ENCODE assay signal across 16 cellular contexts in the genomic region with DNA sequence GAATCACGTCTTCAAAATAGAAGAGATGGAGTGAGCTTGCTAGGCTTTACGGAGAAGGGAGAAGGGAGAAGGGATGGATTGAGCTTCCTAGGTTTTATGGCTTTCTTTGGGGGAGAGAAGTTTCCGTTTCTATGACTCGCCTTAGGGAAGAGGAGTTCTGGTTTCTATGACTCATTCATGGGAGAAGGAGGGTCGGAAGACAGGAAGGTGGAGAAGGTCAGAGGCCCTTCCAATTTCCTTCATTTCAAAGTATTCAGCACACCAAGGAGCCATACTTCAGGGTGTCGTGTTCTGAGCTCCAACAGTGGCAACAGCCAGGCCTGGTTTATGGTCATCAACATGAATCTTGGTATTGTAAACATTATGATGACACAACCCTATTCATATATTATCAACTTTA.
A peak's percentile ranks its signal among the peaks of the same experiment; 100 is the strongest.
DNase-seq lines count a peak whose midpoint lies in the region; ATAC-seq, FAIRE-seq and TF ChIP-seq lines count a peak whose summit lies in the region.
"Had no signal": no experiment of that assay in that cellular context is flagged by ENCODE, and none has a peak within 500 bp of the region (broad histone marks: within the 10 kb centered on the region; RNA-seq: fewer than 3 reads in every experiment).

No MANE protein-coding gene starts in this region.

- no peak overlapping the region for H3K23ac ChIP-seq in H1 (ENCODE audit: insufficient read length)

- no peak overlapping the region for H4K5ac ChIP-seq in H1 (ENCODE audit: insufficient read length, low read depth, low read length)

- H2BK20ac ChIP-seq in H1 (ENCODE audit: low read length) = 0 out of 2 replicates have a peak overlapping the region, but pooled peaks have one; percentile 68

- no peaks in the 10 kb centered on the region for H3K36me3 ChIP-seq in GM23338 (ENCODE audit: insufficient read depth)
- H3K36me3 ChIP-seq in H1 (ENCODE audit: control insufficient read depth in 2 of 4, insufficient read depth in 4 of 4, low read length in 3 of 4) = no peaks in the 10 kb centered on the region
- no peaks in the 10 kb centered on the region for H3K36me3 ChIP-seq in neural progenitor cell
- no peaks in the 10 kb centered on the region for H3K36me3 ChIP-seq in small intestine (ENCODE audit: control insufficient read depth in 2 of 2, insufficient read depth in 2 of 2, low read length in 2 of 2)
- H3K36me3 ChIP-seq: BLaER1 treated with 17β-estradiol and CSF1 and Interleukin-3, amounts not matched to agents 10 nM and 100 nM; heart right ventricle; left lung; tibial artery had no signal

- H3K23me2 ChIP-seq in H1 (ENCODE audit: low read depth, low read length) = no peaks in the 10 kb centered on the region

- ATAC-seq in GM23338 (no peak), left cardiac atrium (no peak), HG03378 (IDR thresholded peaks at IDR 0.05; ENCODE audit: unreplicated experiment) (no peak)
- ATAC-seq: heart right ventricle, left lung had no signal

- intact Hi-C loops in left cardiac atrium (cut with DNase I) = no loop called here

- no peak overlapping the region for H2BK15ac ChIP-seq in H1 (ENCODE audit: low read length)

- no peak overlapping the region for H4K8ac ChIP-seq in H1 (ENCODE audit: extremely low read depth, insufficient read depth, low read length)

- H3K9ac ChIP-seq in H1 (replicated peaks in 1 of 4; ENCODE audit: extremely low read depth in 1 of 4, low read depth in 3 of 4, low read length in 3 of 4) (no peak overlapping the region), neural progenitor cell (no peak overlapping the region)
- H3K9ac ChIP-seq: BLaER1 treated with 17β-estradiol and CSF1 and Interleukin-3, amounts not matched to agents 10 nM and 100 nM had no signal

- H3K4ac ChIP-seq in H1 (replicated peaks; ENCODE audit: insufficient read length, low read depth, low read length) = no peak overlapping the region

- no peak for TF ChIP-seq RAD21 in H1 (IDR thresholded peaks at IDR 0.05 in 1 of 2, conservative IDR thresholded peaks at IDR 0.05 in 1 of 2; ENCODE audit: low read depth in 2 of 2, low read length in 2 of 2)

- CTCF ChIA-PET in H1 (lab: Charles Lee; ENCODE audit: partially characterized antibody) = interaction anchor here (0.9 kb wide), 1 partner anchor 699 kb away, joined by 3 read pairs; no protein-coding TSS in a partner anchor

- H3K27me3 Mint-ChIP-seq in GM23338 (ENCODE audit: insufficient read depth, low read depth, poor library complexity) (peaks cover 4% of the 10 kb centered on the region), neural progenitor cell (ENCODE audit: insufficient read depth, low read depth) (no peaks in the 10 kb centered on the region)

- H3K27me3 ChIP-seq in GM23338 (ENCODE audit: insufficient read depth) (no peaks in the 10 kb centered on the region), H1 (replicated peaks in 1 of 4; ENCODE audit: control insufficient read depth in 3 of 4, extremely low read depth in 1 of 4, insufficient read depth in 3 of 4, low read length in 3 of 4) (no peaks in the 10 kb centered on the region), neural progenitor cell (no peaks in the 10 kb centered on the region), small intestine (ENCODE audit: control insufficient read depth in 2 of 2, insufficient read depth in 2 of 2, low read length in 2 of 2) (no peaks in the 10 kb centered on the region)
- H3K27me3 ChIP-seq: BLaER1 treated with 17β-estradiol and CSF1 and Interleukin-3, amounts not matched to agents 10 nM and 100 nM; heart right ventricle; left lung; tibial artery had no signal

- FAIRE-seq in H1 (lab: Jason Lieb, UNC) = no peak
- no peak for FAIRE-seq in small intestine (lab: Jason Lieb, UNC)

- no peaks in the 10 kb centered on the region for H3K79me1 ChIP-seq in H1 (ENCODE audit: low read depth, low read length)

- H3K14ac ChIP-seq in H1 (ENCODE audit: insufficient read length) = no peak overlapping the region

- H4K20me1 ChIP-seq in GM23338 (replicated peaks; ENCODE audit: insufficient read depth) = no peaks in the 10 kb centered on the region
- H4K20me1 ChIP-seq in H1 (replicated peaks in 1 of 2; ENCODE audit: control insufficient read depth in 1 of 2, insufficient read depth in 2 of 2, low read length in 2 of 2) = no peaks in the 10 kb centered on the region
- no peaks in the 10 kb centered on the region for H4K20me1 ChIP-seq in neural progenitor cell (ENCODE audit: low read depth)
- H4K20me1 ChIP-seq: BLaER1 treated with 17β-estradiol and CSF1 and Interleukin-3, amounts not matched to agents 10 nM and 100 nM had no signal

- H2AFZ ChIP-seq in GM23338 = no peak overlapping the region
- H2AFZ ChIP-seq in H1 (ENCODE audit: low read length) = no peak overlapping the region
- no peak overlapping the region for H2AFZ ChIP-seq in neural progenitor cell (replicated peaks)

- H4K91ac ChIP-seq in H1 (replicated peaks; ENCODE audit: insufficient read length, low read length) = peak overlapping the region; percentile 4

- no peak for TF ChIP-seq EP300 in H1 (IDR thresholded peaks at IDR 0.05; ENCODE audit: borderline replicate concordance in 1 of 2, low read depth in 2 of 2, low read length in 2 of 2)

- H3K9me3 Mint-ChIP-seq in GM23338 = no peaks in the 10 kb centered on the region
- no peaks in the 10 kb centered on the region for H3K9me3 Mint-ChIP-seq in neural progenitor cell
- H3K9me3 Mint-ChIP-seq: activated naive CD4-positive, alpha-beta T cell treated with anti-CD3 and anti-CD28 coated beads for 36 hours had no signal

- H3K4me1 ChIP-seq in GM23338 (ENCODE audit: insufficient read depth) (peaks cover 27% of the 10 kb centered on the region), H1 (replicated peaks in 1 of 4; ENCODE audit: control insufficient read depth in 3 of 4, insufficient read depth in 4 of 4, low read length in 3 of 4) (peaks cover 3 to 22% (median 12%) of the 10 kb centered on the region in 4 experiments; a peak in 6 of 7 replicates), neural progenitor cell (peaks cover 10% of the 10 kb centered on the region), small intestine (ENCODE audit: control insufficient read depth in 2 of 2, insufficient read depth in 1 of 2, low read depth in 1 of 2, low read length in 1 of 2) (no peaks in the 10 kb centered on the region)
- H3K4me1 ChIP-seq: BLaER1 treated with 17β-estradiol and CSF1 and Interleukin-3, amounts not matched to agents 10 nM and 100 nM; heart right ventricle; left lung had no signal

- no peak overlapping the region for H3K56ac ChIP-seq in H1 (replicated peaks; ENCODE audit: insufficient read length, low read depth, low read length)

- peaks cover 46% of the 10 kb centered on the region for H3K4me1 Mint-ChIP-seq in GM23338
- peaks cover 23% of the 10 kb centered on the region for H3K4me1 Mint-ChIP-seq in neural progenitor cell

- peak overlapping the region; percentile 98 for H2BK12ac ChIP-seq in H1 (ENCODE audit: low read depth, low read length)

- DNase-seq in GM23338 (ENCODE audit: low spot score) (peak; percentile 21), NCI-H69 (lab: John Stamatoyannopoulos, UW) (peak; percentile 39), H1 (ENCODE audit: low read depth in 1 of 2, low spot score in 2 of 2) (no peak), neural progenitor cell (ENCODE audit: low spot score) (no peak), left cardiac atrium (no peak), small intestine (no peak), hypothalamus (lab: John Stamatoyannopoulos, UW) (no peak)
- DNase-seq: activated naive CD4-positive, alpha-beta T cell treated with anti-CD3 and anti-CD28 coated beads for 36 hours; heart right ventricle; left lung; MV-4-11; stimulated activated CD4-positive, alpha-beta T cell treated with anti-CD3 and anti-CD28 coated beads, Interleukin-1b, Interleukin-23, amount 100 ng/mL, for 48 hours; stimulated activated CD8-positive, alpha-beta memory T cell treated with anti-CD3 and anti-CD28 coated beads, Interleukin-4, amount 100 ng/mL, for 48 hours; tibial artery had no signal

- no peaks in the 10 kb centered on the region for H3K79me2 ChIP-seq in GM23338 (replicated peaks; ENCODE audit: insufficient read depth)
- no peaks in the 10 kb centered on the region for H3K79me2 ChIP-seq in H1 (ENCODE audit: control insufficient read depth in 1 of 2, insufficient read depth in 2 of 2, low read length in 2 of 2)
- H3K79me2 ChIP-seq in neural progenitor cell (ENCODE audit: low read depth) = no peaks in the 10 kb centered on the region

- peak overlapping the region; percentile 8; the same call in 1 of the 2 replicates for H3K4me2 ChIP-seq in GM23338
- peak overlapping the region; percentile 6 to 7; a peak in 2 of 4 replicates for H3K4me2 ChIP-seq in H1 (ENCODE audit: insufficient read depth in 1 of 2, low read depth in 2 of 2, low read length in 2 of 2)
- no peak overlapping the region for H3K4me2 ChIP-seq in neural progenitor cell
- H3K4me2 ChIP-seq: BLaER1 treated with 17β-estradiol and CSF1 and Interleukin-3, amounts not matched to agents 10 nM and 100 nM had no signal

- H3K36me3 Mint-ChIP-seq in GM23338 (ENCODE audit: low read depth) = peaks cover 10% of the 10 kb centered on the region
- H3K36me3 Mint-ChIP-seq in neural progenitor cell = no peaks in the 10 kb centered on the region

- H3K4me3 Mint-ChIP-seq in GM23338 (no peak overlapping the region), neural progenitor cell (no peak overlapping the region)
- H3K4me3 Mint-ChIP-seq: activated naive CD4-positive, alpha-beta T cell treated with anti-CD3 and anti-CD28 coated beads for 36 hours had no signal

- H2AK5ac ChIP-seq in H1 (ENCODE audit: low read depth, low read length) = peak overlapping the region; percentile 67; the same call in 1 of the 2 replicates

- H3K18ac ChIP-seq in H1 (ENCODE audit: extremely low read depth, low read length) = peak overlapping the region; percentile 84

- H3K4me3 ChIP-seq in GM23338 (no peak overlapping the region), H1 (ENCODE audit: extremely low read depth in 1 of 4, insufficient read depth in 2 of 4, low read depth in 3 of 4, low read length in 4 of 4) (0 out of 8 replicates have a peak overlapping the region, but pooled peaks of 1 of the 4 experiments have one; percentile 41), neural progenitor cell (no peak overlapping the region), small intestine (ENCODE audit: low read depth in 1 of 2, low read length in 2 of 2) (no peak overlapping the region)
- H3K4me3 ChIP-seq: BLaER1 treated with 17β-estradiol and CSF1 and Interleukin-3, amounts not matched to agents 10 nM and 100 nM; heart right ventricle; left lung; tibial artery had no signal

- H3K9me2 ChIP-seq in GM23338 (ENCODE audit: insufficient read depth) = no peaks in the 10 kb centered on the region

- H3K27ac Mint-ChIP-seq in GM23338 (peak overlapping the region; percentile 23; the same call in 1 of the 2 replicates), neural progenitor cell (peak overlapping the region; percentile 35)
- H3K27ac Mint-ChIP-seq: activated naive CD4-positive, alpha-beta T cell treated with anti-CD3 and anti-CD28 coated beads for 36 hours had no signal

- WGBS in H1 (ENCODE audit: extremely low coverage in 1 of 2, insufficient coverage in 1 of 2, insufficient read length in 1 of 2, insufficient replicate concordance in 2 of 2, low coverage in 1 of 2, low lambda C conversion rate in 2 of 2, missing lambda C conversion rate in 1 of 2), 2 experiments = 48% methylated on average over 6 of the region's 6 CpGs; no CpG with 5 or more reads in 1 of the 2 experiments
- 63 to 71% (median 68%) methylated on average over 6 of the region's 6 CpGs for WGBS in small intestine, 3 donors

- no peaks in the 10 kb centered on the region for H3F3A ChIP-seq in GM23338 (replicated peaks; ENCODE audit: low read depth)
- peaks cover 8% of the 10 kb centered on the region for H3F3A ChIP-seq in neural progenitor cell (ENCODE audit: low read depth)

- TF ChIP-seq POLR2A in H1 (IDR thresholded peaks at IDR 0.05; ENCODE audit: control extremely low read depth in 1 of 2, low read depth in 2 of 2, low read length in 2 of 2) = no peak

- no peak for TF ChIP-seq CTCF in GM23338 (conservative IDR thresholded peaks at IDR 0.05; ENCODE audit: low read depth in 2 of 2)
- TF ChIP-seq CTCF in H1 (IDR thresholded peaks at IDR 0.05; ENCODE audit: control extremely low read depth in 1 of 3, insufficient read depth in 1 of 3, low read depth in 1 of 3, low read length in 3 of 3) = no peak
- no peak for TF ChIP-seq CTCF in neural progenitor cell (IDR thresholded peaks at IDR 0.05)

- H2BK120ac ChIP-seq in H1 (replicated peaks; ENCODE audit: low read depth, low read length) = no peak overlapping the region

- POLR2A ChIA-PET in H1 (lab: Charles Lee; ENCODE audit: partially characterized antibody) = interaction anchor here (1.3 kb wide), 1 partner anchor 10 kb away, joined by 3 read pairs; no protein-coding TSS in a partner anchor

- peak overlapping the region; percentile 76; the same call in 1 of the 2 replicates for H2BK5ac ChIP-seq in H1 (ENCODE audit: low read depth, low read length)

- H3K9me3 ChIP-seq in H1 (ENCODE audit: insufficient read depth in 2 of 2, low read depth in 1 of 2, low read length in 1 of 2) = peaks cover 0 to 2% of the 10 kb centered on the region in 2 experiments; a peak in 1 of 4 replicates
- H3K9me3 ChIP-seq in neural progenitor cell (ENCODE audit: low read depth) = no peaks in the 10 kb centered on the region
- H3K9me3 ChIP-seq in small intestine (ENCODE audit: control insufficient read depth, low read depth) = no peaks in the 10 kb centered on the region
- H3K9me3 ChIP-seq: BLaER1 treated with 17β-estradiol and CSF1 and Interleukin-3, amounts not matched to agents 10 nM and 100 nM; left lung; tibial artery had no signal

- H3K27ac ChIP-seq in GM23338 (ENCODE audit: low read depth) (no peak overlapping the region), H1 (ENCODE audit: low read depth, low read length) (no peak overlapping the region), neural progenitor cell (no peak overlapping the region), small intestine (ENCODE audit: low read depth in 1 of 2, low read length in 1 of 2) (no peak overlapping the region)
- H3K27ac ChIP-seq: BLaER1 treated with 17β-estradiol and CSF1 and Interleukin-3, amounts not matched to agents 10 nM and 100 nM; heart right ventricle; left lung; tibial artery had no signal

Comparison
In these comparisons a context has a peak if more than half of its experiments do, and no peak if none do; other contexts are left out.
1. DNase-seq: peak in GM23338 (single experiment) and NCI-H69 (single experiment); none in H1 (0 of 2), neural progenitor cell (single experiment), left cardiac atrium (single experiment), small intestine (single experiment) and hypothalamus (0 of 51).